ENCODE assay signal across 2 cellular contexts in genomic region chr17:70307430-70307829, GRCh38.
TF ChIP-seq lines count a peak whose summit lies in the region.

No MANE protein-coding gene starts in this region.

TF ChIP-seq in IMR-90, 13 proteins besides CTCF, POLR2A, EP300 and RAD21:
- TF ChIP-seq CHD1 (IDR thresholded peaks at IDR 0.05; ENCODE audit: low read depth, low read length) (no peak), FOS (IDR thresholded peaks at IDR 0.05; ENCODE audit: low read depth, low read length) (no peak), RFX5 (IDR thresholded peaks at IDR 0.05; ENCODE audit: low read depth, low read length) (peak; percentile 74), MAZ (IDR thresholded peaks at IDR 0.05; ENCODE audit: borderline replicate concordance, low read depth, low read length) (no peak), BHLHE40 (IDR thresholded peaks at IDR 0.05; ENCODE audit: low read depth, low read length) (no peak), MXI1 (IDR thresholded peaks at IDR 0.05; ENCODE audit: borderline replicate concordance, low read depth, low read length) (no peak)

TF ChIP-seq in GM12878, 131 proteins besides CTCF, POLR2A, EP300 and RAD21:
- TF ChIP-seq RFX5 (IDR thresholded peaks at IDR 0.05; ENCODE audit: low read depth, low read length) = peak; percentile 69
- 0 out of 2 replicates have a peak, but pooled peaks have one; percentile 40 for TF ChIP-seq CREM (IDR thresholded peaks at IDR 0.05; ENCODE audit: low read depth)
- TF ChIP-seq PAX8 (IDR thresholded peaks at IDR 0.05) = no peak
